In the genomic region with DNA sequence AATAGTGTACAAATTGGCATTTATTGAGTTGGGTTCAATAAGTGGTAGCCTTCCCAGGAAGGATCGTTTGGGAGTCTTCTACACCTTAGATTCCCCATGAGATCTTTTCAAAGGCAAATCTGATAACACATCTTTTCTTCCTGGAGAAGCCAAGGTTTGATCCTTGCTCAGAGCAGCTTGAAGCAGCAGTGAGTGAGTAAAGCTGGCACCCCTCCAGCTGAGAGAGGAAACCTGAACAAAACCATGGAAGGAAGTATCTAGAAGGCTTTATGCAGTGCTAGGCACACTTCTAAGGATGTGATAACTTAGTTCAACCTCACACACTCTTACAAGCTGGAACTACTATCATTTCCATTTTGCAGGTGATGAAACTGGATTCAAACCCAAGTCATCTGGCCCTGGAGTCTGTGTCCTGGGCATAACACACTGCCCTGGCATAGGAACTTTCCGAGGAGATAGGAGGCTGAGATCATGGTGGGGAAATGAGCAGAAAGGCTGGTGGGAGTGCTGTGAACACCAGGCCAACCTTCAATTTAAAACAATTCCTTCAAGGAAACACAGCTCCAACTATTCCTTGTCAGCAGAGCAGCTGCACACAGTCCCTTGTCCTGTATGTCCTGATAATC, we compare ENCODE assay signal across 8 cellular contexts.
DNase-seq lines count a peak whose midpoint lies in the region; ATAC-seq, FAIRE-seq and TF ChIP-seq lines count a peak whose summit lies in the region.

No MANE protein-coding gene starts in this region.

- no peak overlapping the region for H3K27ac Mint-ChIP-seq in activated naive CD4-positive, alpha-beta T cell treated with anti-CD3 and anti-CD28 coated beads, Interleukin-2, amount 10 ng/mL, durations not matched to agents 7 days and 5 days
- H3K27ac Mint-ChIP-seq in activated naive CD4-positive, alpha-beta T cell treated with anti-CD3 and anti-CD28 coated beads, Interleukin-2, amount 50 U/mL, for 72 hours = no peak overlapping the region

- H3K27me3 ChIP-seq in lung (ENCODE audit: control insufficient read depth, insufficient read depth) = no peaks in the 10 kb centered on the region

- WGBS in lung, 2 donors = 19 to 23% methylated on average over 2 of the region's 2 CpGs

- H3K9me3 Mint-ChIP-seq in activated naive CD4-positive, alpha-beta T cell treated with anti-CD3 and anti-CD28 coated beads, Interleukin-2, amount 10 ng/mL, durations not matched to agents 7 days and 5 days = no peaks in the 10 kb centered on the region
- no peaks in the 10 kb centered on the region for H3K9me3 Mint-ChIP-seq in activated naive CD4-positive, alpha-beta T cell treated with anti-CD3 and anti-CD28 coated beads, Interleukin-2, amount 50 U/mL, for 72 hours

- peaks cover 48% of the 10 kb centered on the region for H3K27me3 Mint-ChIP-seq in activated naive CD4-positive, alpha-beta T cell treated with anti-CD3 and anti-CD28 coated beads, Interleukin-2, amount 10 ng/mL, durations not matched to agents 7 days and 5 days

- peak overlapping the region; percentile 82 to 95 for H3K27ac ChIP-seq in lung (ENCODE audit: low read depth in 1 of 2, low read length in 1 of 2)

- H3K4me1 Mint-ChIP-seq in activated naive CD4-positive, alpha-beta T cell treated with anti-CD3 and anti-CD28 coated beads, Interleukin-2, amount 10 ng/mL, durations not matched to agents 7 days and 5 days = peaks cover 14% of the 10 kb centered on the region

- FAIRE-seq in urothelium cell line (lab: Jason Lieb, UNC) = no peak

- no peaks in the 10 kb centered on the region for H3K36me3 ChIP-seq in lung (ENCODE audit: control insufficient read depth in 2 of 2, insufficient read depth in 2 of 2, low read length in 2 of 2)

- peaks cover 11 to 14% of the 10 kb centered on the region in 2 donors for H3K4me1 ChIP-seq in lung (ENCODE audit: control insufficient read depth in 2 of 2, insufficient read depth in 2 of 2, low read length in 2 of 2)

- H3K4me3 ChIP-seq in lung = no peak overlapping the region

- no peak for ATAC-seq in activated naive CD4-positive, alpha-beta T cell treated with anti-CD3 and anti-CD28 coated beads, Interleukin-2, amount 50 U/mL, for 72 hours
- peak; percentile 2 for ATAC-seq in lung (ENCODE audit: insufficient read depth, low FRiP score)

- DNase-seq in activated naive CD4-positive, alpha-beta T cell treated with anti-CD3 and anti-CD28 coated beads, Interleukin-2, amount 10 ng/mL, durations not matched to agents 7 days and 5 days = no peak
- no peak for DNase-seq in activated naive CD4-positive, alpha-beta T cell treated with anti-CD3 and anti-CD28 coated beads, Interleukin-2, amount 50 U/mL, for 72 hours (ENCODE audit: low spot score in 2 of 2)
- DNase-seq in central memory CD4-positive, alpha-beta T cell = peak; percentile 26
- DNase-seq in lung (ENCODE audit: low spot score) (peak; percentile 57), urothelium cell line (ENCODE audit: low spot score) (peak; percentile 50), NCI-H2107 treated with DMSO at 0.1 percent for 48 hours (lab: John Stamatoyannopoulos, UW; ENCODE audit: unreplicated experiment) (no peak), midbrain (lab: John Stamatoyannopoulos, UW) (no peak)
- no peak for DNase-seq in stimulated activated CD4-positive, alpha-beta T cell treated with anti-CD3 and anti-CD28 coated beads, Interleukin-2, amount 100 ng/mL, for 48 hours

- CTCF ChIA-PET in activated naive CD4-positive, alpha-beta T cell treated with anti-CD3 and anti-CD28 coated beads, Interleukin-2, amount 10 ng/mL, durations not matched to agents 7 days and 5 days (lab: Charles Lee) = no interaction called here

- H3K36me3 Mint-ChIP-seq in activated naive CD4-positive, alpha-beta T cell treated with anti-CD3 and anti-CD28 coated beads, Interleukin-2, amount 10 ng/mL, durations not matched to agents 7 days and 5 days = peaks cover 2% of the 10 kb centered on the region
- H3K36me3 Mint-ChIP-seq in activated naive CD4-positive, alpha-beta T cell treated with anti-CD3 and anti-CD28 coated beads, Interleukin-2, amount 50 U/mL, for 72 hours = peaks cover 12 to 13% of the 10 kb centered on the region in 2 donors

- no peak for TF ChIP-seq CTCF in lung (IDR thresholded peaks at IDR 0.05; ENCODE audit: control extremely low read depth, extremely low read depth)

- H3K4me3 Mint-ChIP-seq in activated naive CD4-positive, alpha-beta T cell treated with anti-CD3 and anti-CD28 coated beads, Interleukin-2, amount 10 ng/mL, durations not matched to agents 7 days and 5 days = peak overlapping the region; percentile 38

- no peaks in the 10 kb centered on the region for H3K9me3 ChIP-seq in lung (ENCODE audit: control insufficient read depth in 2 of 2, insufficient read depth in 1 of 2, low read length in 1 of 2)

Comparison
In these comparisons a context has a peak if more than half of its experiments do, and no peak if none do; other contexts are left out.
1. DNase-seq: peak in central memory CD4-positive, alpha-beta T cell (single experiment), lung (single experiment) and urothelium cell line (single experiment); none in activated naive CD4-positive, alpha-beta T cell treated with anti-CD3 and anti-CD28 coated beads, Interleukin-2, amount 10 ng/mL, durations not matched to agents 7 days and 5 days (single experiment), activated naive CD4-positive, alpha-beta T cell treated with anti-CD3 and anti-CD28 coated beads, Interleukin-2, amount 50 U/mL, for 72 hours (0 of 2), NCI-H2107 treated with DMSO at 0.1 percent for 48 hours (single experiment), stimulated activated CD4-positive, alpha-beta T cell treated with anti-CD3 and anti-CD28 coated beads, Interleukin-2, amount 100 ng/mL, for 48 hours (0 of 2) and midbrain (single experiment).